1 cellular context compared by ENCODE assay signal in genomic region chr12:22544038-22544979, GRCh38.
TF ChIP-seq lines count a peak whose summit lies in the region.

Gene C2CD5 (minus strand): TSS chr12:22544542. CDS start chr12:22544150, 392 bp downstream.

TF ChIP-seq in K562, 482 proteins besides CTCF, POLR2A, EP300 and RAD21 (continued from another document):
- TF ChIP-seq ZNF639 (CRISPR knock-in tag; conservative IDR thresholded peaks at IDR 0.05 in 1 of 2, IDR thresholded peaks at IDR 0.05 in 1 of 2), result peak in 1 of 2 experiments; percentile 87; a peak in 2 of 4 replicates
- no peak for TF ChIP-seq CGGBP1 (CRISPR knock-in tag; IDR thresholded peaks at IDR 0.05)
- no peak for TF ChIP-seq ZNF133 (CRISPR knock-in tag; IDR thresholded peaks at IDR 0.05)
- no peak for TF ChIP-seq SRF (CRISPR knock-in tag; IDR thresholded peaks at IDR 0.05)
- 0 out of 2 replicates have a peak, but pooled peaks have one; percentile 69 for TF ChIP-seq REST (CRISPR knock-in tag; IDR thresholded peaks at IDR 0.05; ENCODE audit: low read depth)
- no peak for TF ChIP-seq ZNF197 (CRISPR knock-in tag; IDR thresholded peaks at IDR 0.05; ENCODE audit: low read depth)
- peak; percentile 68; the same call in 1 of the 2 replicates for TF ChIP-seq ZBTB2 (IDR thresholded peaks at IDR 0.05)
- peak; percentile 51; the same call in 1 of the 2 replicates for TF ChIP-seq MYNN (IDR thresholded peaks at IDR 0.05)
- TF ChIP-seq MYNN (CRISPR knock-in tag; IDR thresholded peaks at IDR 0.05), result no peak
- TF ChIP-seq FOXO4 (CRISPR knock-in tag; IDR thresholded peaks at IDR 0.05), result no peak
- TF ChIP-seq LEF1 (IDR thresholded peaks at IDR 0.05), result peak; percentile 39; the same call in 1 of the 2 replicates
- TF ChIP-seq RB1 (IDR thresholded peaks at IDR 0.05; ENCODE audit: low read depth), result peak; percentile 78; the same call in 1 of the 2 replicates
- no peak for TF ChIP-seq MXI1 (IDR thresholded peaks at IDR 0.05; ENCODE audit: low read depth, low read length)
- 0 out of 2 replicates have a peak, but pooled peaks have one; percentile 28 for TF ChIP-seq MBD2 (IDR thresholded peaks at IDR 0.05; ENCODE audit: borderline replicate concordance, low read depth)
- no peak for TF ChIP-seq NR2F6 (CRISPR knock-in tag; IDR thresholded peaks at IDR 0.05)
- no peak for TF ChIP-seq E4F1 (CRISPR knock-in tag; IDR thresholded peaks at IDR 0.05; ENCODE audit: borderline replicate concordance)
- peak; percentile 100 for TF ChIP-seq ZBTB17 (CRISPR knock-in tag; IDR thresholded peaks at IDR 0.05)
- no peak for TF ChIP-seq MBD1 (CRISPR knock-in tag; IDR thresholded peaks at IDR 0.05)
- peak; percentile 83 for TF ChIP-seq ATF7 (IDR thresholded peaks at IDR 0.05)
- TF ChIP-seq CBX3 (IDR thresholded peaks at IDR 0.05; ENCODE audit: borderline replicate concordance in 1 of 2, low read length in 2 of 2), result peak in 1 of 2 experiments; percentile 68; a peak in 1 of 3 replicates
- peak; percentile 42; the same call in 1 of the 2 replicates for TF ChIP-seq SIN3B (IDR thresholded peaks at IDR 0.05; ENCODE audit: low read depth)
- TF ChIP-seq SRSF9 (IDR thresholded peaks at IDR 0.05; ENCODE audit: borderline replicate concordance, low read depth, low read length), result no peak
- TF ChIP-seq STAT6 (CRISPR knock-in tag; IDR thresholded peaks at IDR 0.05), result no peak
TF ChIP-seq in K562: peak in this region for 131.
